In genomic region chr14:103537175-103537990, GRCh38 we compare ENCODE assay signal across 1 cellular context.
TF ChIP-seq lines count a peak whose summit lies in the region.

No MANE protein-coding gene starts in this region.

TF ChIP-seq in H1, 55 proteins besides CTCF, POLR2A, EP300 and RAD21:
- TF ChIP-seq NANOG (IDR thresholded peaks at IDR 0.05; ENCODE audit: insufficient read depth, low read depth, low read length, poor library complexity, severe bottlenecking) = no peak
- no peak for TF ChIP-seq USF2 (IDR thresholded peaks at IDR 0.05; ENCODE audit: low read length)
- no peak for TF ChIP-seq SUZ12 (IDR thresholded peaks at IDR 0.05; ENCODE audit: low read length)
- TF ChIP-seq E2F6 (IDR thresholded peaks at IDR 0.05) = no peak
- TF ChIP-seq BCL11A (IDR thresholded peaks at IDR 0.05; ENCODE audit: low read depth in 2 of 2, low read length in 2 of 2) = no peak
